In the genomic region with DNA sequence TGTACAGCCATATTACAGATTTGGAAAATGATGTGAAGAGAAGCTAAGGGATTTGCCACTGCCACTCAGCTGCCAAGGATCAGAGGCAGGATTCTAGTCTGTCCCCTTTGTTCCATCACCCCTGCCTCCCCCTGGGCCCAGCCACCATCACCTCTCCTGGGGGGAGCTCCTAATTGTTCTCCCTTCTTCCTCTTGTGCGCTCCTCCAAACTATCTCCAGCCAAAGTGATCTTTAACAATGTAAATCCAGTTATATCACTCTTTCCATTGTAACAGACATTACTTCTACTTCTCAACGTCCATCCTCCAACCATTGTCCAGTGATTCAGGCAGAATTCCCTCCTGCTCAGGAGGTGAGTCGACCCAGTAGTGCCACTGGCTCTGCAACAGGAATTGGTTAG, we compare ENCODE assay signal across 26 cellular contexts.
"Had no signal": no experiment of that assay in that cellular context is flagged by ENCODE, and none has a peak within 500 bp of the region (broad histone marks: within the 10 kb centered on the region; RNA-seq: fewer than 3 reads in every experiment).

No MANE protein-coding gene starts in this region.

- H3K27me3 Mint-ChIP-seq: activated naive CD8-positive, alpha-beta T cell; activated T-cell treated with anti-CD3 and anti-CD28 coated beads, Interleukin-2, amount 50 U/mL, for 24 hours; central memory CD8-positive, alpha-beta T cell had no signal

- H3K27ac ChIP-seq: ascending aorta, colonic mucosa, lower lobe of right lung, prostate gland, spleen, testis, vagina had no signal

- H3K27me3 ChIP-seq: adrenal gland, ascending aorta, colonic mucosa, heart right ventricle, spleen, testis, vagina had no signal

- H3K36me3 ChIP-seq: adrenal gland, ascending aorta, colonic mucosa, heart right ventricle, lower lobe of right lung, prostate gland, spleen, vagina had no signal

- ATAC-seq: activated CD4-positive, alpha-beta T cell treated with anti-CD3 and anti-CD28 coated beads for 36 hours; activated T-helper 17 cell treated with anti-CD3 and anti-CD28 coated beads, Interleukin-2, amount 50 U/mL, for 72 hours; heart right ventricle; WTC11 had no signal

- H3K4me1 Mint-ChIP-seq: activated CD4-positive, alpha-beta T cell treated with anti-CD3 and anti-CD28 coated beads for 36 hours; activated T-helper 17 cell treated with anti-CD3 and anti-CD28 coated beads, Interleukin-2, amount 50 U/mL, for 72 hours; central memory CD8-positive, alpha-beta T cell had no signal

- H3K9me3 ChIP-seq: adrenal gland, ascending aorta, colonic mucosa, heart right ventricle, lower lobe of right lung, mucosa of descending colon, prostate gland, spleen, testis, vagina had no signal

- H3K4me1 ChIP-seq: testis, vagina had no signal

- FAIRE-seq: endometrium, keratinocyte had no signal

- H3K27ac Mint-ChIP-seq: activated CD4-positive, alpha-beta T cell treated with anti-CD3 and anti-CD28 coated beads for 36 hours; activated naive CD8-positive, alpha-beta T cell; activated T-cell treated with anti-CD3 and anti-CD28 coated beads, Interleukin-2, amount 50 U/mL, for 24 hours; activated T-helper 17 cell treated with anti-CD3 and anti-CD28 coated beads, Interleukin-2, amount 50 U/mL, for 72 hours; WTC11 had no signal

- DNase-seq: activated CD4-positive, alpha-beta T cell treated with anti-CD3 and anti-CD28 coated beads for 36 hours; activated CD4-positive, alpha-beta T cell treated with anti-CD3 and anti-CD28 coated beads, Interleukin-2, amount 50 U/mL, for 4 hours; activated CD8-positive, alpha-beta memory T cell treated with anti-CD3 and anti-CD28 coated beads for 24 hours; activated CD8-positive, alpha-beta memory T cell treated with anti-CD3 and anti-CD28 coated beads, Interleukin-2, amount 50 U/mL, for 4 hours; activated naive CD4-positive, alpha-beta T cell; activated T-cell treated with anti-CD3 and anti-CD28 coated beads, Interleukin-2, amount 50 U/mL, for 24 hours; adrenal gland; heart right ventricle; left colon; lower lobe of right lung; mesendoderm; spleen; stimulated activated CD4-positive, alpha-beta T cell treated with anti-CD3 and anti-CD28 coated beads, Interleukin-4, amount 100 ng/mL, for 1 hour; stimulated activated naive CD4-positive, alpha-beta T cell; testis had no signal

- H3K36me3 Mint-ChIP-seq: activated naive CD8-positive, alpha-beta T cell; WTC11 had no signal

- H3K9me3 Mint-ChIP-seq: activated T-cell treated with anti-CD3 and anti-CD28 coated beads, Interleukin-2, amount 50 U/mL, for 24 hours; activated T-helper 17 cell treated with anti-CD3 and anti-CD28 coated beads, Interleukin-2, amount 50 U/mL, for 72 hours; WTC11 had no signal

- H3K4me3 ChIP-seq: adrenal gland, ascending aorta, colonic mucosa, heart right ventricle, lower lobe of right lung, mucosa of descending colon, prostate gland, spleen, testis, vagina had no signal

- H3K4me3 Mint-ChIP-seq: activated CD4-positive, alpha-beta T cell treated with anti-CD3 and anti-CD28 coated beads for 36 hours; activated naive CD8-positive, alpha-beta T cell; activated T-cell treated with anti-CD3 and anti-CD28 coated beads, Interleukin-2, amount 50 U/mL, for 24 hours; activated T-helper 17 cell treated with anti-CD3 and anti-CD28 coated beads, Interleukin-2, amount 50 U/mL, for 72 hours; central memory CD8-positive, alpha-beta T cell; WTC11 had no signal
